ENCODE assay signal across 1 cellular context in the genomic region with DNA sequence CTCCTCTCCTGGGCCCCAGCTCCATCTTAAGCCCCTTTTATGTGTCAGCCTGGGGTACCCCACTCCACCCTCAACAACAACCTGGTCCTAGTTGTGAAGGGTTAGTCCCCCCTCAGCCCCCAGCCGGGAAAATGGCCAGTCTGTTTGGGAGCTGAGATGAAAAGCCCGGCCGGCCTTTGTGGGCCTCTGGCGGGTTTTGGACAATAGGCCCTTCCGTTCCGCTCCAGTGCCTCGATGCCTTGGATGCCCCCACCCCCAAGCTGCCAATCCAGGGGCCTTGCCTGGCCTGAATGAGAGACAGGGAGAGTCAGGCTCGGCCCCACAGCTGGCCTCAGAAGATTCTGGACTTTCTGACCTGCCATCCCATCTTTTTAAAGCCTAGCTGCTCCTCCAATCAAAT.
TF ChIP-seq lines count a peak whose summit lies in the region.

No MANE protein-coding gene starts in this region.

TF ChIP-seq in HepG2, 621 proteins besides CTCF, POLR2A, EP300 and RAD21:
- TF ChIP-seq, protein P1, sequence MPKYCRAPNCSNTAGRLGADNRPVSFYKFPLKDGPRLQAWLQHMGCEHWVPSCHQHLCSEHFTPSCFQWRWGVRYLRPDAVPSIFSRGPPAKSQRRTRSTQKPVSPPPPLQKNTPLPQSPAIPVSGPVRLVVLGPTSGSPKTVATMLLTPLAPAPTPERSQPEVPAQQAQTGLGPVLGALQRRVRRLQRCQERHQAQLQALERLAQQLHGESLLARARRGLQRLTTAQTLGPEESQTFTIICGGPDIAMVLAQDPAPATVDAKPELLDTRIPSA (CRISPR knock-in tag; IDR thresholded peaks at IDR 0.05; ENCODE audit: borderline replicate concordance): no peak
